In genomic region chr3:196080997-196081833, GRCh38 we compare ENCODE assay signal across 8 cellular contexts. TPM values are rescaled to one million over a fixed set of nuclear protein-coding genes. Genes with fewer than 3 reads are reported as not detected.
DNase-seq lines count a peak whose midpoint lies in the region; ATAC-seq and TF ChIP-seq lines count a peak whose summit lies in the region.

No MANE protein-coding gene starts in this region.

- peak; percentile 39 for ATAC-seq in GM19463 (IDR thresholded peaks at IDR 0.05; ENCODE audit: unreplicated experiment)

- intact Hi-C loops in OCI-LY7 (cut with micrococcal nuclease; ENCODE audit: unreplicated experiment) (no loop called here), stomach (cut with DNase I; ENCODE audit: low total_unique reads) (no loop called here)

- H3K9me3 ChIP-seq in OCI-LY7 (ENCODE audit: low read length) (no peaks in the 10 kb centered on the region), stomach (no peaks in the 10 kb centered on the region)

- TF ChIP-seq CTCF in OCI-LY7 (conservative IDR thresholded peaks at IDR 0.05; ENCODE audit: low read length) (no peak), fibroblast of the aortic adventitia (IDR thresholded peaks at IDR 0.05; ENCODE audit: insufficient read depth, low read length) (no peak), nephron progenitor cell (IDR thresholded peaks at IDR 0.05) (no peak), stomach (IDR thresholded peaks at IDR 0.05) (no peak)

- no peaks in the 10 kb centered on the region for H3K27me3 Mint-ChIP-seq in nephron progenitor cell (ENCODE audit: low read depth, poor library complexity)

- H3K4me3 Mint-ChIP-seq in nephron progenitor cell, result peak overlapping the region; percentile 96

- no peak for TF ChIP-seq POLR2A in stomach (IDR thresholded peaks at IDR 0.05)

- peaks cover 28% of the 10 kb centered on the region for H3K4me1 Mint-ChIP-seq in nephron progenitor cell

- peaks cover 27% of the 10 kb centered on the region for H3K4me1 ChIP-seq in OCI-LY7 (ENCODE audit: insufficient read depth, low read length, poor library complexity, severe bottlenecking)
- H3K4me1 ChIP-seq in stomach, result peaks cover 16 to 42% (median 35%) of the 10 kb centered on the region in 4 donors

- H3K27ac ChIP-seq in OCI-LY7 (ENCODE audit: low read depth, low read length, poor library complexity, severe bottlenecking) (peak overlapping the region; percentile 75), stomach (peak overlapping the region; percentile 93 to 100 (median 98))

- H3K79me2 ChIP-seq in OCI-LY7 (ENCODE audit: insufficient read depth, low read depth, low read length), result peaks cover 56% of the 10 kb centered on the region

- BruUV-seq in OCI-LY7 (replicated peaks; lab: Mats Ljungman, UMichigan), result no TSS peak

- H3K9me2 ChIP-seq in OCI-LY7 (ENCODE audit: insufficient read depth, low read length), result no peaks in the 10 kb centered on the region

- H3K27ac Mint-ChIP-seq in nephron progenitor cell, result peak overlapping the region; percentile 97

- TF ChIP-seq EP300 in stomach (IDR thresholded peaks at IDR 0.05), result no peak

- POLR2A ChIA-PET in OCI-LY7 (lab: Charles Lee), result interaction anchor here (0.6 to 1.2 kb wide), 3 partner anchors 15 to 106 kb away, joined by 4 read pairs; no protein-coding TSS in a partner anchor

- WGBS in stomach, 5 donors, result 0 to 1% (median 1%) methylated on average over 42 to 61 of the region's 61 CpGs

- peaks cover 34% of the 10 kb centered on the region for H4K20me1 ChIP-seq in OCI-LY7 (ENCODE audit: insufficient read depth, low read length)

- H2AFZ ChIP-seq in OCI-LY7 (ENCODE audit: low read length), result no peak overlapping the region

- H3K4me3 ChIP-seq in OCI-LY7 (ENCODE audit: low read depth, low read length, poor library complexity, severe bottlenecking) (peak overlapping the region; percentile 77), fibroblast of the aortic adventitia (ENCODE audit: low read depth, low read length) (peak overlapping the region; percentile 90), stomach (peak overlapping the region; percentile 85 to 99 (median 92))

- H3K9me3 Mint-ChIP-seq in nephron progenitor cell, result no peaks in the 10 kb centered on the region

- DNase-seq in CD1c-positive myeloid dendritic cell (ENCODE audit: extremely low spot score) (peak; percentile 80), HK-2 (ENCODE audit: unreplicated experiment) (peak; percentile 70), OCI-LY7 (ENCODE audit: low spot score) (peak; percentile 74), fibroblast of the aortic adventitia (ENCODE audit: low read depth) (peak; percentile 35), nephron progenitor cell (peak; percentile 60), stomach (peak; percentile 76)
- DNase-seq in activated T-helper 9 cell treated with anti-CD3 and anti-CD28 coated beads, Interleukin-2, amount 50 U/mL, for 16 hours (ENCODE audit: low read depth), result peak; percentile 45

- peak overlapping the region; percentile 87 for H3K4me2 ChIP-seq in OCI-LY7 (ENCODE audit: low read length)

- peaks cover 5% of the 10 kb centered on the region for H3K36me3 Mint-ChIP-seq in nephron progenitor cell (ENCODE audit: low read depth)

- H3K36me3 ChIP-seq in OCI-LY7 (ENCODE audit: insufficient read depth, low read length), result peaks cover 42% of the 10 kb centered on the region
- peaks cover 0 to 9% (median 7%) of the 10 kb centered on the region in 4 donors for H3K36me3 ChIP-seq in stomach

- CTCF ChIA-PET in OCI-LY7 (lab: Charles Lee; ENCODE audit: unreplicated experiment), result no interaction called here

- H3K27me3 ChIP-seq in stomach, result no peaks in the 10 kb centered on the region

RNA-seq across cellular contexts. Expression of gene TFRC, which starts 0.7 kb away (rescaled TPM):
- 127 and 129 TPM in 2 replicates for total RNA-seq in OCI-LY7 (2014; rRNA removed; shearing (Covaris generic))
- total RNA-seq in OCI-LY7 (2022), result 160 and 236 TPM in 2 replicates
- total RNA-seq in fibroblast of the aortic adventitia (ENCODE audit: low replicate concordance), result 80.3 and 143 TPM in 2 replicates
- total RNA-seq in stomach, result 100 to 1,000 TPM in 3 of 5 donors, 10 to 100 TPM in 2; 27.2 to 289 (median 178) TPM
- 10 to 100 TPM in 2 of 3 donors, 1 to 10 TPM in 1; 5.5 to 16.2 (median 11.2) TPM for polyA plus RNA-seq in stomach

Comparison
In these comparisons a context has a peak if more than half of its experiments do, and no peak if none do; other contexts are left out.
1. Peak in every context shown above with its lines: DNase-seq, ATAC-seq, H3K4me3 ChIP-seq and H3K27ac ChIP-seq.